ENCODE assay signal across 8 cellular contexts in genomic region chr17:15999141-15999973, GRCh38. TPM values are rescaled to one million over a fixed set of nuclear protein-coding genes. Genes with fewer than 3 reads are reported as not detected.
DNase-seq lines count a peak whose midpoint lies in the region; ATAC-seq, FAIRE-seq and TF ChIP-seq lines count a peak whose summit lies in the region.

TSS of gene TTC19 (plus strand) at chr17:15999824. CDS start at chr17:15999849, 25 bp downstream.
TSS of gene ZSWIM7 (minus strand) at chr17:15999704. CDS start at chr17:15999594, 110 bp downstream.

- peaks cover 12% of the 10 kb centered on the region for H3K4me1 ChIP-seq in HAP-1

- no peaks in the 10 kb centered on the region for H3K27me3 Mint-ChIP-seq in nephron (ENCODE audit: low read depth)

- H3K27me3 ChIP-seq in HAP-1 (ENCODE audit: low read depth) (no peaks in the 10 kb centered on the region), MG63 (no peaks in the 10 kb centered on the region)

- peak within 1 kb of the TSS; percentile 75 for H3K4me3 ChIP-seq in HAP-1
- H3K4me3 ChIP-seq in MG63 = peak within 1 kb of the TSS; percentile 79
- peak within 1 kb of the TSS; percentile 83 for H3K4me3 ChIP-seq in fibroblast of the aortic adventitia (ENCODE audit: low read depth, low read length)

- H3K36me3 Mint-ChIP-seq in nephron (ENCODE audit: low read depth) = peaks cover 45% of the 10 kb centered on the region

- DNase-seq in HAP-1 (ENCODE audit: low spot score in 2 of 2) = peak; percentile 77 to 96
- DNase-seq in MG63 = peak; percentile 91
- DNase-seq in SHP77 (lab: John Stamatoyannopoulos, UW) = peak; percentile 100
- DNase-seq in activated effector memory CD4-positive, alpha-beta T cell treated with anti-CD3 and anti-CD28 coated beads, Interleukin-2, amount 50 U/mL, for 16 hours = peak; percentile 98
- peak; percentile 91 for DNase-seq in fibroblast of the aortic adventitia (ENCODE audit: low read depth)
- DNase-seq in stimulated activated naive CD8-positive, alpha-beta T cell treated with anti-CD3 and anti-CD28 coated beads, Interleukin-15, Interleukin-2, amounts not matched to agents 100 U/mL and 50 U/mL, for 24 hours = peak; percentile 97

- H3K4me3 Mint-ChIP-seq in nephron = peak within 1 kb of the TSS; percentile 97 to 98 (median 98)

- H3K27ac Mint-ChIP-seq in nephron = peak within 1 kb of the TSS; percentile 94 to 99 (median 98)

- peaks cover 4% of the 10 kb centered on the region for H3K9me3 Mint-ChIP-seq in nephron

- peak; percentile 98 for ATAC-seq in stimulated activated naive CD8-positive, alpha-beta T cell treated with anti-CD3 and anti-CD28 coated beads, Interleukin-15, Interleukin-2, amounts not matched to agents 100 U/mL and 50 U/mL, for 24 hours

- in situ Hi-C loops in HAP-1 (cut with MboI; ENCODE audit: low sequenced_read_pairs) = loop anchor here (25.0 kb wide), 1 partner anchor 162 kb away; no protein-coding TSS in a partner anchor

- peaks cover 7% of the 10 kb centered on the region for H3K9me3 ChIP-seq in HAP-1
- H3K9me3 ChIP-seq in MG63 = no peaks in the 10 kb centered on the region

- FAIRE-seq in G401.6 (lab: Jason Lieb, UNC) = peak; percentile 89

- H3K4me1 Mint-ChIP-seq in nephron = peaks cover 22% of the 10 kb centered on the region

- TF ChIP-seq CTCF in fibroblast of the aortic adventitia (IDR thresholded peaks at IDR 0.05; ENCODE audit: insufficient read depth, low read length) (no peak), nephron (IDR thresholded peaks at IDR 0.05; ENCODE audit: unreplicated experiment in 3 of 3) (no peak)

- H3K36me3 ChIP-seq in HAP-1 (replicated peaks) = peaks cover 35% of the 10 kb centered on the region
- peaks cover 33% of the 10 kb centered on the region for H3K36me3 ChIP-seq in MG63

RNA-seq across cellular contexts. Expression of gene TTC19, which starts in this region (rescaled TPM):
- 7.1 and 9.2 TPM in 2 replicates for total RNA-seq in MG63 (2014; rRNA removed; shearing (Covaris generic); ENCODE audit: low replicate concordance)
- total RNA-seq in fibroblast of the aortic adventitia (ENCODE audit: low replicate concordance) = 21.4 and 52.0 TPM in 2 replicates

RNA-seq across cellular contexts. Expression of gene ZSWIM7, which starts in this region (rescaled TPM):
- total RNA-seq in MG63 (2014; rRNA removed; shearing (Covaris generic); ENCODE audit: low replicate concordance) = 11.5 and 30.2 TPM in 2 replicates
- 17.3 and 26.2 TPM in 2 replicates for total RNA-seq in fibroblast of the aortic adventitia (ENCODE audit: low replicate concordance)

Comparison
In these comparisons a context has a peak if more than half of its experiments do, and no peak if none do; other contexts are left out.
1. Peak in every context shown above with its lines: DNase-seq, ATAC-seq and H3K4me3 ChIP-seq.